Comparison of ENCODE assay signal across 2 cellular contexts in the genomic region with DNA sequence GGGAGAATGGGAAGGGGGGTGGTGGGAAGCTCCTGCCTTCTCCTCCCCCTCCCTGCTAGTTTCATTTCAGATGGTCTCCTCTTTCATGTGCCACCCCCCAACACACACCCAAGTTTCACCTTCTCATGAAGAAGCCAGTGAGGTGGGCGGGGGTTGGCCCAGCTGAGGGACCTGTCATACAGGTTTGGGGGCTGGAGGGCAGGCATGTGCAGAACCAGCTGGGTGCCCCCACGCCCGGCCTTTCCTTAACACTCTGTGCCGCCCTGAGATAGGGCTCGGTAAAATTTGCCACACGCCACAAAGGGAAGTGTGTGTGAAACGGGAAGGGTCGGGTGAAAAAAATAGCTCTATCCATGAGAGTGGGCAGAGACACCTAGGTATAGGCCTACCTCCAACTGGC.
TF ChIP-seq lines count a peak whose summit lies in the region.

No MANE protein-coding gene starts in this region.

TF ChIP-seq in Ishikawa, 13 proteins besides CTCF, POLR2A, EP300 and RAD21 (continued from another document):
- TF ChIP-seq, protein P1, sequence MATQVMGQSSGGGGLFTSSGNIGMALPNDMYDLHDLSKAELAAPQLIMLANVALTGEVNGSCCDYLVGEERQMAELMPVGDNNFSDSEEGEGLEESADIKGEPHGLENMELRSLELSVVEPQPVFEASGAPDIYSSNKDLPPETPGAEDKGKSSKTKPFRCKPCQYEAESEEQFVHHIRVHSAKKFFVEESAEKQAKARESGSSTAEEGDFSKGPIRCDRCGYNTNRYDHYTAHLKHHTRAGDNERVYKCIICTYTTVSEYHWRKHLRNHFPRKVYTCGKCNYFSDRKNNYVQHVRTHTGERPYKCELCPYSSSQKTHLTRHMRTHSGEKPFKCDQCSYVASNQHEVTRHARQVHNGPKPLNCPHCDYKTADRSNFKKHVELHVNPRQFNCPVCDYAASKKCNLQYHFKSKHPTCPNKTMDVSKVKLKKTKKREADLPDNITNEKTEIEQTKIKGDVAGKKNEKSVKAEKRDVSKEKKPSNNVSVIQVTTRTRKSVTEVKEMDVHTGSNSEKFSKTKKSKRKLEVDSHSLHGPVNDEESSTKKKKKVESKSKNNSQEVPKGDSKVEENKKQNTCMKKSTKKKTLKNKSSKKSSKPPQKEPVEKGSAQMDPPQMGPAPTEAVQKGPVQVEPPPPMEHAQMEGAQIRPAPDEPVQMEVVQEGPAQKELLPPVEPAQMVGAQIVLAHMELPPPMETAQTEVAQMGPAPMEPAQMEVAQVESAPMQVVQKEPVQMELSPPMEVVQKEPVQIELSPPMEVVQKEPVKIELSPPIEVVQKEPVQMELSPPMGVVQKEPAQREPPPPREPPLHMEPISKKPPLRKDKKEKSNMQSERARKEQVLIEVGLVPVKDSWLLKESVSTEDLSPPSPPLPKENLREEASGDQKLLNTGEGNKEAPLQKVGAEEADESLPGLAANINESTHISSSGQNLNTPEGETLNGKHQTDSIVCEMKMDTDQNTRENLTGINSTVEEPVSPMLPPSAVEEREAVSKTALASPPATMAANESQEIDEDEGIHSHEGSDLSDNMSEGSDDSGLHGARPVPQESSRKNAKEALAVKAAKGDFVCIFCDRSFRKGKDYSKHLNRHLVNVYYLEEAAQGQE (IDR thresholded peaks at IDR 0.05; ENCODE audit: low read depth) = no peak
- TF ChIP-seq FOXM1 (IDR thresholded peaks at IDR 0.05; ENCODE audit: borderline replicate concordance, low read depth) (no peak), NFIC (IDR thresholded peaks at IDR 0.05) (peak; percentile 41), TCF12 (IDR thresholded peaks at IDR 0.05; ENCODE audit: low read depth) (peak; percentile 69)
- TF ChIP-seq, protein P2, sequence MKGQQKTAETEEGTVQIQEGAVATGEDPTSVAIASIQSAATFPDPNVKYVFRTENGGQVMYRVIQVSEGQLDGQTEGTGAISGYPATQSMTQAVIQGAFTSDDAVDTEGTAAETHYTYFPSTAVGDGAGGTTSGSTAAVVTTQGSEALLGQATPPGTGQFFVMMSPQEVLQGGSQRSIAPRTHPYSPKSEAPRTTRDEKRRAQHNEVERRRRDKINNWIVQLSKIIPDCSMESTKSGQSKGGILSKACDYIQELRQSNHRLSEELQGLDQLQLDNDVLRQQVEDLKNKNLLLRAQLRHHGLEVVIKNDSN (IDR thresholded peaks at IDR 0.05) = no peak
- TF ChIP-seq, protein P3, sequence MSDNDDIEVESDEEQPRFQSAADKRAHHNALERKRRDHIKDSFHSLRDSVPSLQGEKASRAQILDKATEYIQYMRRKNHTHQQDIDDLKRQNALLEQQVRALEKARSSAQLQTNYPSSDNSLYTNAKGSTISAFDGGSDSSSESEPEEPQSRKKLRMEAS (IDR thresholded peaks at IDR 0.05) = peak; percentile 68

TF ChIP-seq in K562, 482 proteins besides CTCF, POLR2A, EP300 and RAD21 (continued from another document):
- TF ChIP-seq, protein P4, sequence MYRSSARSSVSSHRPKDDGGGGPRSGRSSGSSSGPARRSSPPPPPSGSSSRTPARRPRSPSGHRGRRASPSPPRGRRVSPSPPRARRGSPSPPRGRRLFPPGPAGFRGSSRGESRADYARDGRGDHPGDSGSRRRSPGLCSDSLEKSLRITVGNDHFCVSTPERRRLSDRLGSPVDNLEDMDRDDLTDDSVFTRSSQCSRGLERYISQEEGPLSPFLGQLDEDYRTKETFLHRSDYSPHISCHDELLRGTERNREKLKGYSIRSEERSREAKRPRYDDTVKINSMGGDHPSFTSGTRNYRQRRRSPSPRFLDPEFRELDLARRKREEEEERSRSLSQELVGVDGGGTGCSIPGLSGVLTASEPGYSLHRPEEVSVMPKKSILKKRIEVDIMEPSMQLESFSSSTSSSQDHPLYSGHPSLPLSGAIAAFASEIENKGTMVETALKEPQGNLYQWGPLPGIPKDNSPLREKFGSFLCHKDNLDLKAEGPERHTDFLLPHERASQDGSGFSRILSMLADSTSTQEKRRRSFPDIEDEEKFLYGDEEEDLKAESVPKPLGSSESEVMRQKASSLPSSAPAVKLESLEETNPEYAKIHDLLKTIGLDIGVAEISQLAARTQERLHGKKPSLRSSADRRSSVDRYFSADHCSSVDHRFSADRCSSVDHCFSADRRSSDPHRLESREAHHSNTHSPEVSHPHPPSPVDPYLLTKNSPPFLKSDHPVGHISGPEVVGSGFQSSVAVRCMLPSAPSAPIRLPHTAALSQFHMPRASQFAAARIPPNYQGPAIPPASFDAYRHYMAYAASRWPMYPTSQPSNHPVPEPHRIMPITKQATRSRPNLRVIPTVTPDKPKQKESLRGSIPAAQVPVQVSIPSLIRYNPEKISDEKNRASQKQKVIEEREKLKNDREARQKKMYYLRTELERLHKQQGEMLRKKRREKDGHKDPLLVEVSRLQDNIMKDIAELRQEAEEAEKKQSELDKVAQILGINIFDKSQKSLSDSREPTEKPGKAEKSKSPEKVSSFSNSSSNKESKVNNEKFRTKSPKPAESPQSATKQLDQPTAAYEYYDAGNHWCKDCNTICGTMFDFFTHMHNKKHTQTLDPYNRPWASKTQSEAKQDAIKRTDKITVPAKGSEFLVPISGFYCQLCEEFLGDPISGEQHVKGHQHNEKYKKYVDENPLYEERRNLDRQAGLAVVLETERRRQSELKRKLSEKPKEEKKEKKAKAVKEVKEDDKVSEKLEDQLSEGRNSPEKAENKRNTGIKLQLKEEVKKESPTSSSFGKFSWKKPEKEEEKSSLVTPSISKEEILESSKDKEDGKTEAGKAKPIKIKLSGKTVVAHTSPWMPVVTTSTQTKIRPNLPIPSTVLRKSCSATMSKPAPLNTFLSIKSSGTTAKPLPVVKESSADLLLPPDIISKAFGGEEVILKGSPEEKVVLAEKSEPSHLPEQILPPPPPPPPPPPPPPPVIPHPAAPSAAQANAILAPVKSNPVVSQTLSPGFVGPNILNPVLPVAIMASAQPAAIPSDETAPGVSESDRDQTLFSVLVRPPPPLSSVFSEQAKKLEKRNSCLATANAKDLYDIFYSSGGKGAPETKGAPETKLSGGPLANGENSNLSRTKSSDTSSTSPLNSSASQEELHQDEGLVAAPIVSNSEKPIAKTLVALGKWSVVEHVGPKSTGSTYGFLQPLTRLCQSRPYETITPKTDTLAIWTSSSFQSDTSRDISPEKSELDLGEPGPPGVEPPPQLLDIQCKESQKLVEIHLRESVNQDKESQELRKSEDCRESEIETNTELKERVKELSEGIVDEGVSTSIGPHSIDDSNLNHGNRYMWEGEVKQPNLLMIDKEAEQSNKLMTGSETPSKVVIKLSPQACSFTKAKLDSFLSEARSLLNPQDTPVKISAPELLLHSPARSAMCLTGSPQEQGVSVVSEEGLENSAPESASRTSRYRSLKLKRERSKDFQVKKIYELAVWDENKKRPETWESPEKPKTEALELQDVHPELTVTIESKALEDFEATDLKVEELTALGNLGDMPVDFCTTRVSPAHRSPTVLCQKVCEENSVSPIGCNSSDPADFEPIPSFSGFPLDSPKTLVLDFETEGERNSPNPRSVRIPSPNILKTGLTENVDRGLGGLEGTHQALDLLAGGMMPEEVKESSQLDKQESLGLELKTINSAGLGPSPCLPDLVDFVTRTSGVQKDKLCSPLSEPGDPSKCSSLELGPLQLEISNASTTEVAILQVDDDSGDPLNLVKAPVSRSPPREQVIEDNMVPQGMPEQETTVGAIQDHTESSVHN (IDR thresholded peaks at IDR 0.05; ENCODE audit: borderline replicate concordance in 1 of 2, low read depth in 1 of 2) = no peak
